Comparison of ENCODE assay signal across 1 cellular context in genomic region chr17:82734987-82735866, GRCh38.
TF ChIP-seq lines count a peak whose summit lies in the region.

FN3K (plus strand) TSS chr17:82735615; CDS start chr17:82735637, 22 bp downstream.

TF ChIP-seq in K562, 482 proteins besides CTCF, POLR2A, EP300 and RAD21 (continued from another document):
- peak; percentile 55 for TF ChIP-seq E2F8 (IDR thresholded peaks at IDR 0.05; ENCODE audit: low read depth, partially characterized antibody)
- TF ChIP-seq RBM34 (IDR thresholded peaks at IDR 0.05; ENCODE audit: borderline replicate concordance, insufficient read depth, low read length), result no peak
- no peak for TF ChIP-seq RNF2 (IDR thresholded peaks at IDR 0.05)
- no peak for TF ChIP-seq KAT8 (IDR thresholded peaks at IDR 0.05; ENCODE audit: low read depth)
- TF ChIP-seq ZNF217 (CRISPR knock-in tag; IDR thresholded peaks at IDR 0.05), result no peak
- TF ChIP-seq STAT6 (CRISPR knock-in tag; IDR thresholded peaks at IDR 0.05), result no peak; the same call in 1 of the 2 replicates
- TF ChIP-seq VEZF1 (CRISPR knock-in tag; IDR thresholded peaks at IDR 0.05), result peak; percentile 94
- TF ChIP-seq USF1 (CRISPR knock-in tag; IDR thresholded peaks at IDR 0.05), result peak; percentile 55; the same call in 1 of the 2 replicates
- peak; percentile 80 for TF ChIP-seq CREB3L1 (IDR thresholded peaks at IDR 0.05; ENCODE audit: borderline replicate concordance, low read depth)
- TF ChIP-seq RFX5 (IDR thresholded peaks at IDR 0.05; ENCODE audit: low read depth, low read length), result no peak
- TF ChIP-seq FIP1L1 (IDR thresholded peaks at IDR 0.05; ENCODE audit: low read depth, low read length, poor library complexity, severe bottlenecking), result no peak
- TF ChIP-seq ZBTB1 (CRISPR knock-in tag; IDR thresholded peaks at IDR 0.05; ENCODE audit: borderline replicate concordance, low read depth), result peak; percentile 66; the same call in 1 of the 2 replicates
- TF ChIP-seq TBP (optimal IDR thresholded peaks at IDR 0.05; ENCODE audit: low read depth, low read length), result peak; percentile 57
- peak; percentile 44; the same call in 1 of the 2 replicates for TF ChIP-seq DMBX1 (CRISPR knock-in tag; IDR thresholded peaks at IDR 0.05; ENCODE audit: borderline replicate concordance)
- peak; percentile 55 for TF ChIP-seq GABPB1 (CRISPR knock-in tag; IDR thresholded peaks at IDR 0.05)
- TF ChIP-seq ZEB2 (IDR thresholded peaks at IDR 0.05), result peak; percentile 55; the same call in 1 of the 2 replicates
- TF ChIP-seq PHB (CRISPR knock-in tag; IDR thresholded peaks at IDR 0.05), result no peak
- 0 out of 2 replicates have a peak, but pooled peaks have one; percentile 16 for TF ChIP-seq FOSL1 (tag; conservative IDR thresholded peaks at IDR 0.05)
- peak; percentile 27; the same call in 1 of the 2 replicates for TF ChIP-seq ZBTB33 (CRISPR knock-in tag; IDR thresholded peaks at IDR 0.05)
- peak; percentile 36; the same call in 1 of the 2 replicates for TF ChIP-seq ZBTB7A (IDR thresholded peaks at IDR 0.05; ENCODE audit: borderline replicate concordance, control insufficient read depth, low read depth, low read length)
- TF ChIP-seq HINFP (tag; conservative IDR thresholded peaks at IDR 0.05; ENCODE audit: low read depth), result no peak
